ENCODE assay signal across 18 cellular contexts in genomic region chr6:3261921-3262320, GRCh38. TPM values are rescaled to one million over a fixed set of nuclear protein-coding genes. Genes with fewer than 3 reads are reported as not detected.
A peak's percentile ranks its signal among the peaks of the same experiment; 100 is the strongest.
DNase-seq lines count a peak whose midpoint lies in the region; FAIRE-seq and TF ChIP-seq lines count a peak whose summit lies in the region.
"Had no signal": no experiment of that assay in that cellular context is flagged by ENCODE, and none has a peak within 500 bp of the region (broad histone marks: within the 10 kb centered on the region; RNA-seq: fewer than 3 reads in every experiment).

No MANE protein-coding gene starts in this region.

- H3K9me3 Mint-ChIP-seq in activated naive CD4-positive, alpha-beta T cell treated with anti-CD3 and anti-CD28 coated beads, Interleukin-2, amount 50 U/mL, for 24 hours: no peaks in the 10 kb centered on the region
- no peaks in the 10 kb centered on the region for H3K9me3 Mint-ChIP-seq in activated naive CD4-positive, alpha-beta T cell treated with anti-CD3 and anti-CD28 coated beads for 36 hours
- H3K9me3 Mint-ChIP-seq in astrocyte (ENCODE audit: unreplicated experiment): no peaks in the 10 kb centered on the region
- H3K9me3 Mint-ChIP-seq: HFFc6 had no signal

- FAIRE-seq in astrocyte (lab: Jason Lieb, UNC): no peak
- FAIRE-seq: GM18507, TTC549 had no signal

- H3K27me3 ChIP-seq in H7 (ENCODE audit: control insufficient read depth, insufficient read depth, low read length) (peaks cover 2% of the 10 kb centered on the region; the same call in 1 of the 2 replicates), astrocyte (ENCODE audit: insufficient read depth, low read length) (no peaks in the 10 kb centered on the region), skeletal muscle tissue (ENCODE audit: control insufficient read depth in 3 of 3, insufficient read depth in 3 of 3, low read length in 3 of 3) (no peaks in the 10 kb centered on the region)

- H3K27ac Mint-ChIP-seq in activated naive CD4-positive, alpha-beta T cell treated with anti-CD3 and anti-CD28 coated beads, Interleukin-2, amount 50 U/mL, for 24 hours: peak overlapping the region; percentile 70
- H3K27ac Mint-ChIP-seq in activated naive CD4-positive, alpha-beta T cell treated with anti-CD3 and anti-CD28 coated beads for 36 hours: no peak overlapping the region
- no peak overlapping the region for H3K27ac Mint-ChIP-seq in astrocyte (ENCODE audit: unreplicated experiment)

- H3K27ac ChIP-seq in astrocyte (ENCODE audit: low read depth, low read length) (no peak overlapping the region), skeletal muscle tissue (ENCODE audit: low read depth, low read length) (peak overlapping the region; percentile 18)

- H2AFZ ChIP-seq in astrocyte (ENCODE audit: low read depth, low read length): no peak overlapping the region

- DNase-seq in activated naive CD4-positive, alpha-beta T cell treated with anti-CD3 and anti-CD28 coated beads for 36 hours: no peak
- DNase-seq in H7: peak; percentile 37
- no peak for DNase-seq in astrocyte (ENCODE audit: low read depth)
- DNase-seq in NCI-H1092 treated with DMSO at 0.1 percent for 48 hours (lab: John Stamatoyannopoulos, UW): no peak
- no peak for DNase-seq in germinal center (ENCODE audit: low spot score)
- no peak for DNase-seq in NCI-H82 (lab: John Stamatoyannopoulos, UW)
- DNase-seq: activated CD4-positive, alpha-beta T cell treated with anti-CD3 and anti-CD28 coated beads, Interleukin-2, amount 50 U/mL, for 48 hours; caudate nucleus; HFFc6; left cardiac atrium; MV-4-11; NCI-H2107; NCI-H510A; stimulated activated CD8-positive, alpha-beta memory T cell treated with anti-CD3 and anti-CD28 coated beads, Interleukin-4, amount 100 ng/mL, for 48 hours had no signal

- peaks cover 58% of the 10 kb centered on the region for H4K20me1 ChIP-seq in astrocyte (ENCODE audit: insufficient read depth, low read length)

- H3K9me3 ChIP-seq in astrocyte (ENCODE audit: insufficient read depth, low read depth, low read length) (no peaks in the 10 kb centered on the region), skeletal muscle tissue (ENCODE audit: control insufficient read depth in 3 of 3, low read length in 3 of 3) (no peaks in the 10 kb centered on the region)

- H3K9ac ChIP-seq in astrocyte (ENCODE audit: low read length) (no peak overlapping the region), skeletal muscle tissue (ENCODE audit: low read depth in 1 of 3, low read length in 3 of 3) (peak overlapping the region in 2 of 3 donors; percentile 8 to 51)

- no peak overlapping the region for H3K4me2 ChIP-seq in astrocyte (ENCODE audit: low read length)

- H3K27me3 Mint-ChIP-seq in activated naive CD4-positive, alpha-beta T cell treated with anti-CD3 and anti-CD28 coated beads, Interleukin-2, amount 50 U/mL, for 24 hours: no peaks in the 10 kb centered on the region
- H3K27me3 Mint-ChIP-seq in activated naive CD4-positive, alpha-beta T cell treated with anti-CD3 and anti-CD28 coated beads for 36 hours (ENCODE audit: low read depth): no peaks in the 10 kb centered on the region
- no peaks in the 10 kb centered on the region for H3K27me3 Mint-ChIP-seq in astrocyte (ENCODE audit: low read depth, unreplicated experiment)

- H3K79me2 ChIP-seq in astrocyte (ENCODE audit: insufficient read depth, low read length): peaks cover 77% of the 10 kb centered on the region

- peaks cover 7% of the 10 kb centered on the region for H3K36me3 Mint-ChIP-seq in activated naive CD4-positive, alpha-beta T cell treated with anti-CD3 and anti-CD28 coated beads, Interleukin-2, amount 50 U/mL, for 24 hours
- H3K36me3 Mint-ChIP-seq in activated naive CD4-positive, alpha-beta T cell treated with anti-CD3 and anti-CD28 coated beads for 36 hours (ENCODE audit: low read depth): peaks cover 22% of the 10 kb centered on the region
- no peaks in the 10 kb centered on the region for H3K36me3 Mint-ChIP-seq in astrocyte (ENCODE audit: low read depth, unreplicated experiment)

- peaks cover 58% of the 10 kb centered on the region for H3K4me1 Mint-ChIP-seq in activated naive CD4-positive, alpha-beta T cell treated with anti-CD3 and anti-CD28 coated beads, Interleukin-2, amount 50 U/mL, for 24 hours
- H3K4me1 Mint-ChIP-seq in activated naive CD4-positive, alpha-beta T cell treated with anti-CD3 and anti-CD28 coated beads for 36 hours (ENCODE audit: low read depth): peaks cover 48% of the 10 kb centered on the region
- peaks cover 15% of the 10 kb centered on the region for H3K4me1 Mint-ChIP-seq in astrocyte (ENCODE audit: low read depth, unreplicated experiment)

- H3K4me1 ChIP-seq in astrocyte (ENCODE audit: insufficient read depth, low read length) (peaks cover 11% of the 10 kb centered on the region), skeletal muscle tissue (ENCODE audit: control insufficient read depth in 3 of 3, insufficient read depth in 3 of 3, low read length in 3 of 3) (peaks cover 32 to 57% (median 48%) of the 10 kb centered on the region in 3 donors)

- no peak for TF ChIP-seq CTCF in astrocyte (IDR thresholded peaks at IDR 0.05; ENCODE audit: insufficient read depth, low read depth, low read length)

- intact Hi-C loops in activated naive CD4-positive, alpha-beta T cell treated with anti-CD3 and anti-CD28 coated beads for 36 hours (cut with micrococcal nuclease): no loop called here

- H3K4me3 ChIP-seq in H7 (ENCODE audit: insufficient read depth, low read depth, low read length): no peak overlapping the region
- H3K4me3 ChIP-seq in astrocyte (ENCODE audit: insufficient read depth, low read depth, low read length): no peak overlapping the region
- H3K4me3 ChIP-seq in skeletal muscle tissue (ENCODE audit: low read length in 3 of 3): no peak overlapping the region

- CTCF ChIA-PET in activated naive CD4-positive, alpha-beta T cell treated with anti-CD3 and anti-CD28 coated beads for 36 hours (lab: Charles Lee): interaction anchor here (0.7 to 5.1 kb wide), 4 partner anchors 10 to 135 kb away, joined by 3 to 40 read pairs (median 4); no protein-coding TSS in a partner anchor

- peak overlapping the region; percentile 99 for H3K4me3 Mint-ChIP-seq in activated naive CD4-positive, alpha-beta T cell treated with anti-CD3 and anti-CD28 coated beads, Interleukin-2, amount 50 U/mL, for 24 hours
- H3K4me3 Mint-ChIP-seq in activated naive CD4-positive, alpha-beta T cell treated with anti-CD3 and anti-CD28 coated beads for 36 hours: no peak overlapping the region
- H3K4me3 Mint-ChIP-seq in astrocyte (ENCODE audit: unreplicated experiment): peak overlapping the region; percentile 66

- peaks cover 11% of the 10 kb centered on the region for H3K36me3 ChIP-seq in H7 (replicated peaks; ENCODE audit: control insufficient read depth, insufficient read depth, low read length)
- H3K36me3 ChIP-seq in astrocyte (ENCODE audit: insufficient read depth, low read length): peaks cover 8% of the 10 kb centered on the region
- H3K36me3 ChIP-seq in skeletal muscle tissue (ENCODE audit: control insufficient read depth in 3 of 3, insufficient read depth in 3 of 3, low read length in 3 of 3): peaks cover 7 to 17% (median 12%) of the 10 kb centered on the region in 3 donors

RNA-seq across cellular contexts. Expression of gene PSMG4, which starts 3.2 kb away (rescaled TPM):
- total RNA-seq in activated naive CD4-positive, alpha-beta T cell treated with anti-CD3 and anti-CD28 coated beads for 36 hours: 10 to 100 TPM; 23.9 to 26.2 TPM
- total RNA-seq in H7 (2014; rRNA removed; shearing (Covaris generic)): 20.9 and 37.9 TPM in 2 replicates
- total RNA-seq in astrocyte: 22.2 and 23.4 TPM in 2 replicates
- total RNA-seq in skeletal muscle tissue: 16.7 TPM

RNA-seq across cellular contexts. Expression of gene TUBB2B, which starts 34.5 kb away (rescaled TPM):
- total RNA-seq in activated naive CD4-positive, alpha-beta T cell treated with anti-CD3 and anti-CD28 coated beads for 36 hours: under 1 TPM in 1 of 2 experiments, not detected in 1; 0.12 TPM
- 1,817 and 1,848 TPM in 2 replicates for total RNA-seq in H7 (2014; rRNA removed; shearing (Covaris generic))
- 124 and 144 TPM in 2 replicates for total RNA-seq in astrocyte
- 104 TPM for total RNA-seq in skeletal muscle tissue

Comparison
In these comparisons a context has a peak if more than half of its experiments do, and no peak if none do; other contexts are left out.
1. RNA of gene TUBB2B, which starts 34.5 kb away (total RNA-seq): 1,817 to 1,848 TPM in H7, 124 to 144 TPM in astrocyte and 104 TPM in skeletal muscle tissue (single experiment); 0.12 TPM in activated naive CD4-positive, alpha-beta T cell treated with anti-CD3 and anti-CD28 coated beads for 36 hours; every median in the first group is over 10 times any median in the second.